ENCODE assay signal across 18 cellular contexts in genomic region chr3:116051040-116051439, GRCh38.
A peak's percentile ranks its signal among the peaks of the same experiment; 100 is the strongest.
DNase-seq lines count a peak whose midpoint lies in the region; ATAC-seq, FAIRE-seq and TF ChIP-seq lines count a peak whose summit lies in the region.
"Had no signal": no experiment of that assay in that cellular context is flagged by ENCODE, and none has a peak within 500 bp of the region (broad histone marks: within the 10 kb centered on the region; RNA-seq: fewer than 3 reads in every experiment).

No MANE protein-coding gene starts in this region.

- intact Hi-C loops in activated T-helper 2 cell treated with anti-CD3 and anti-CD28 coated beads, Interferon-gamma antibody, Interleukin-2, Interleukin-4, amounts not matched to agents 10 μg/mL and 5 μg/mL and 100 μg/mL, durations not matched to agents 14 hours and 24 hours and 36 hours (cut with micrococcal nuclease): no loop called here

- H3K27ac Mint-ChIP-seq in activated T-helper 2 cell treated with anti-CD3 and anti-CD28 coated beads, Interferon-gamma antibody, Interleukin-2, Interleukin-4, amounts not matched to agents 10 μg/mL and 5 μg/mL and 100 μg/mL, durations not matched to agents 14 hours and 24 hours and 36 hours: no peak overlapping the region
- H3K27ac Mint-ChIP-seq: activated CD4-positive, alpha-beta memory T cell treated with anti-CD3 and anti-CD28 coated beads for 36 hours; activated T-helper 17 cell treated with anti-CD3 and anti-CD28 coated beads, Interleukin-2, amount 50 U/mL, for 72 hours; stimulated activated memory B cell treated with anti-CD40 and anti-IgM and Interleukin-4, amounts not matched to agents 10 μg/mL and 1 μg/mL and 100 μg/mL, for 72 hours had no signal

- no peak for TF ChIP-seq CTCF in foreskin keratinocyte (conservative IDR thresholded peaks at IDR 0.05)

- no peaks in the 10 kb centered on the region for H3K4me1 Mint-ChIP-seq in activated T-helper 2 cell treated with anti-CD3 and anti-CD28 coated beads, Interferon-gamma antibody, Interleukin-2, Interleukin-4, amounts not matched to agents 10 μg/mL and 5 μg/mL and 100 μg/mL, durations not matched to agents 14 hours and 24 hours and 36 hours (ENCODE audit: low read depth)
- H3K4me1 Mint-ChIP-seq: activated T-helper 17 cell treated with anti-CD3 and anti-CD28 coated beads, Interleukin-2, amount 50 U/mL, for 72 hours had no signal

- no peaks in the 10 kb centered on the region for H3K27me3 ChIP-seq in foreskin keratinocyte

- no peak overlapping the region for H3K27ac ChIP-seq in foreskin keratinocyte

- H3K36me3 Mint-ChIP-seq in activated T-helper 2 cell treated with anti-CD3 and anti-CD28 coated beads, Interferon-gamma antibody, Interleukin-2, Interleukin-4, amounts not matched to agents 10 μg/mL and 5 μg/mL and 100 μg/mL, durations not matched to agents 14 hours and 24 hours and 36 hours (ENCODE audit: low read depth): no peaks in the 10 kb centered on the region
- H3K36me3 Mint-ChIP-seq: activated CD4-positive, alpha-beta memory T cell treated with anti-CD3 and anti-CD28 coated beads for 36 hours; stimulated activated memory B cell treated with anti-CD40 and anti-IgM and Interleukin-4, amounts not matched to agents 10 μg/mL and 1 μg/mL and 100 μg/mL, for 72 hours had no signal

- no peak overlapping the region for H3K4me3 Mint-ChIP-seq in activated T-helper 2 cell treated with anti-CD3 and anti-CD28 coated beads, Interferon-gamma antibody, Interleukin-2, Interleukin-4, amounts not matched to agents 10 μg/mL and 5 μg/mL and 100 μg/mL, durations not matched to agents 14 hours and 24 hours and 36 hours (ENCODE audit: low read depth)
- H3K4me3 Mint-ChIP-seq: activated CD4-positive, alpha-beta memory T cell treated with anti-CD3 and anti-CD28 coated beads for 36 hours; activated T-helper 17 cell treated with anti-CD3 and anti-CD28 coated beads, Interleukin-2, amount 50 U/mL, for 72 hours; stimulated activated memory B cell treated with anti-CD40 and anti-IgM and Interleukin-4, amounts not matched to agents 10 μg/mL and 1 μg/mL and 100 μg/mL, for 72 hours had no signal

- peaks cover 7% of the 10 kb centered on the region for H3K4me1 ChIP-seq in foreskin keratinocyte

- ATAC-seq in GM18511 (IDR thresholded peaks at IDR 0.05; ENCODE audit: unreplicated experiment): peak; percentile 72
- ATAC-seq in GM21447 (IDR thresholded peaks at IDR 0.05; ENCODE audit: unreplicated experiment): peak; percentile 65
- peak; percentile 86 for ATAC-seq in HG03103 (IDR thresholded peaks at IDR 0.05; ENCODE audit: low read depth, unreplicated experiment)
- peak; percentile 56 for ATAC-seq in foreskin keratinocyte
- ATAC-seq: activated T-helper 17 cell treated with anti-CD3 and anti-CD28 coated beads, Interleukin-2, amount 50 U/mL, for 72 hours; stimulated activated memory B cell treated with anti-CD40 and anti-IgM and Interleukin-4, amounts not matched to agents 10 μg/mL and 1 μg/mL and 100 μg/mL, for 72 hours had no signal

- no peaks in the 10 kb centered on the region for H3K9me3 Mint-ChIP-seq in activated T-helper 2 cell treated with anti-CD3 and anti-CD28 coated beads, Interferon-gamma antibody, Interleukin-2, Interleukin-4, amounts not matched to agents 10 μg/mL and 5 μg/mL and 100 μg/mL, durations not matched to agents 14 hours and 24 hours and 36 hours
- H3K9me3 Mint-ChIP-seq: activated CD4-positive, alpha-beta memory T cell treated with anti-CD3 and anti-CD28 coated beads for 36 hours; activated T-helper 17 cell treated with anti-CD3 and anti-CD28 coated beads, Interleukin-2, amount 50 U/mL, for 72 hours; stimulated activated memory B cell treated with anti-CD40 and anti-IgM and Interleukin-4, amounts not matched to agents 10 μg/mL and 1 μg/mL and 100 μg/mL, for 72 hours had no signal

- DNase-seq in foreskin keratinocyte: no peak
- DNase-seq in activated T-helper 2 cell treated with anti-CD3 and anti-CD28 coated beads, Interferon-gamma antibody, Interleukin-2, Interleukin-4, amounts not matched to agents 10 μg/mL and 5 μg/mL and 100 μg/mL, durations not matched to agents 14 hours and 24 hours and 36 hours (ENCODE audit: low spot score): no peak
- DNase-seq in RCC 7860 (ENCODE audit: low spot score): no peak
- DNase-seq in NCI-H82 treated with DMSO at 0.1 percent for 48 hours (lab: John Stamatoyannopoulos, UW; ENCODE audit: unreplicated experiment): no peak
- no peak for DNase-seq in dermis blood vessel endothelial cell
- DNase-seq: activated CD4-positive, alpha-beta memory T cell treated with anti-CD3 and anti-CD28 coated beads for 36 hours; effector CD4-positive, alpha-beta T cell; foreskin fibroblast; GOT3; kidney; NCI-H187 treated with DMSO at 0.1 percent for 48 hours; NCI-H524 treated with DMSO at 0.1 percent for 48 hours; SHP77 had no signal

- no peak for FAIRE-seq in RCC 7860 (lab: Jason Lieb, UNC)
- FAIRE-seq: kidney had no signal

- H3K27me3 Mint-ChIP-seq in activated T-helper 2 cell treated with anti-CD3 and anti-CD28 coated beads, Interferon-gamma antibody, Interleukin-2, Interleukin-4, amounts not matched to agents 10 μg/mL and 5 μg/mL and 100 μg/mL, durations not matched to agents 14 hours and 24 hours and 36 hours (ENCODE audit: low read depth): no peaks in the 10 kb centered on the region
- H3K27me3 Mint-ChIP-seq: activated CD4-positive, alpha-beta memory T cell treated with anti-CD3 and anti-CD28 coated beads for 36 hours; activated T-helper 17 cell treated with anti-CD3 and anti-CD28 coated beads, Interleukin-2, amount 50 U/mL, for 72 hours had no signal
